In the genomic region with DNA sequence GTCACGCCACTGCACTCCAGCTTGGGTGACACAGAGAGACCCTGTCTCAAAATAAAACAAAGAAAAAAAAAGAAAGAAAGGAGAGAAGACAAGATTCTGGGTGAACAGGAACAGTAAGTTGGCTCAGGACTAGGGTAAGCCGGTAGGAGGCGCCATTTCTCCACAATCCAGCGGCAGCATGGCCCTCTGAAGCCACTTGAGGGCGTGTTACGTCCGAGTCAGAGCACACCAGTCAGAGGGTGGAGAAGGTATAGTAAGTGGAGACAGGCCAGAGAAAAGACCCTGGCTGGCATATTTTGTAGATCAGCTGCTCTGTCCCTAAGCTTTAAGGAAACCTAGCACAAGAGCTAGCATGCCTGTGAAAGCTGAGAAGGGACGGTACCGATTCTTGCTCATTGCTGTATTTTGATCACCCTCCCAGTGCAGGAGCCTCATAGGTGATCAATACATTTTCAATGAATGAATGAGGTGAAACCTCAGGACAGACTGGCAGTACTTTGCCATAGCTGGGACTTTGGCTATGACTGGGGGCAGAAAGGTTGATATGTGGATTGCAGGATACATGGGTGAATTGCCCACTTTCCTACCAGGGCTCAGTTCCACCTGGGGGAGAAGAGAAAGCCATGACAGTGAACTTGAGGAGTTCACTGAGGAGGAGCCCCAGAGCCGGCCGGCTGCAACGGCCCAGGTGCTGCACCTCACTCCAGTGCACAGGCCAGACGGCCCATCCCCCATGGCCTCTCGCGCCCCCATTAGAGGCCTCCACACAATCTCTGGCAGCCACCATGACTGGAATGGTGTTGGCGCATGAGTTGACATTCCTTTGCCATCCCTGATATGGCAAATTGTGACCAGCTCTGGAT, we compare ENCODE assay signal across 8 cellular contexts. TPM values are rescaled to one million over a fixed set of nuclear protein-coding genes. Genes with fewer than 3 reads are reported as not detected.
DNase-seq lines count a peak whose midpoint lies in the region; ATAC-seq and TF ChIP-seq lines count a peak whose summit lies in the region.

No MANE protein-coding gene starts in this region.

- H3K4me1 ChIP-seq in GM23248 (ENCODE audit: insufficient read depth), result peaks cover 39% of the 10 kb centered on the region
- no peaks in the 10 kb centered on the region for H3K4me1 ChIP-seq in psoas muscle
- H3K4me1 ChIP-seq in aorta (ENCODE audit: control insufficient read depth in 1 of 2, insufficient read depth in 2 of 2, low read length in 2 of 2), result no peaks in the 10 kb centered on the region

- H3K79me2 ChIP-seq in GM23248 (ENCODE audit: insufficient read depth), result no peaks in the 10 kb centered on the region

- H3K4me3 Mint-ChIP-seq in activated naive CD4-positive, alpha-beta T cell treated with anti-CD3 and anti-CD28 coated beads, Interleukin-2, amount 10 ng/mL, durations not matched to agents 7 days and 5 days, result no peak overlapping the region

- H3K4me2 ChIP-seq in GM23248 (ENCODE audit: unreplicated experiment), result no peak overlapping the region

- peak; percentile 72 for TF ChIP-seq CTCF in psoas muscle (IDR thresholded peaks at IDR 0.05)

- H3K4me1 Mint-ChIP-seq in activated naive CD4-positive, alpha-beta T cell treated with anti-CD3 and anti-CD28 coated beads, Interleukin-2, amount 10 ng/mL, durations not matched to agents 7 days and 5 days, result peaks cover 33% of the 10 kb centered on the region

- no peaks in the 10 kb centered on the region for H3K27me3 Mint-ChIP-seq in activated naive CD4-positive, alpha-beta T cell treated with anti-CD3 and anti-CD28 coated beads, Interleukin-2, amount 10 ng/mL, durations not matched to agents 7 days and 5 days

- H3K36me3 Mint-ChIP-seq in activated naive CD4-positive, alpha-beta T cell treated with anti-CD3 and anti-CD28 coated beads, Interleukin-2, amount 10 ng/mL, durations not matched to agents 7 days and 5 days, result peaks cover 6% of the 10 kb centered on the region

- in situ Hi-C loops in GM23248 (cut with MboI), result no loop called here

- ATAC-seq in psoas muscle (peak in 2 of 4 donors; percentile 54 to 69), aorta (ENCODE audit: low FRiP score) (peak; percentile 86)

- H3K27ac ChIP-seq in GM23248, result no peak overlapping the region
- H3K27ac ChIP-seq in psoas muscle, result no peak overlapping the region
- H3K27ac ChIP-seq in aorta (ENCODE audit: low read depth in 1 of 2, low read length in 2 of 2), result no peak overlapping the region

- H3K9me3 Mint-ChIP-seq in activated naive CD4-positive, alpha-beta T cell treated with anti-CD3 and anti-CD28 coated beads, Interleukin-2, amount 10 ng/mL, durations not matched to agents 7 days and 5 days, result no peaks in the 10 kb centered on the region

- H3K9me2 ChIP-seq in GM23248 (ENCODE audit: insufficient read depth), result no peaks in the 10 kb centered on the region

- DNase-seq in DMS 273 (lab: John Stamatoyannopoulos, UW; ENCODE audit: unreplicated experiment) (peak; percentile 94), GM23248 (peak; percentile 92), NCI-H1092 (lab: John Stamatoyannopoulos, UW) (peak; percentile 68), SK-N-DZ (ENCODE audit: low spot score) (peak; percentile 85), head of caudate nucleus (peak; percentile 56 to 87 (median 75)), psoas muscle (peak; percentile 75 to 80), aorta (peak; percentile 90 to 92)
- peak; percentile 94 for DNase-seq in activated naive CD4-positive, alpha-beta T cell treated with anti-CD3 and anti-CD28 coated beads, Interleukin-2, amount 10 ng/mL, durations not matched to agents 7 days and 5 days

- peaks cover 38% of the 10 kb centered on the region for H3F3A ChIP-seq in GM23248 (ENCODE audit: insufficient read depth)

- H3K4me3 ChIP-seq in GM23248 (no peak overlapping the region), psoas muscle (no peak overlapping the region), aorta (ENCODE audit: low read length in 2 of 2) (no peak overlapping the region)

- H3K27me3 ChIP-seq in GM23248 (replicated peaks; ENCODE audit: insufficient read depth) (no peaks in the 10 kb centered on the region), psoas muscle (ENCODE audit: insufficient read depth in 3 of 3, low read length in 2 of 3) (peaks cover 0 to 9% (median 4%) of the 10 kb centered on the region in 3 donors), aorta (ENCODE audit: control insufficient read depth in 1 of 2, insufficient read depth in 2 of 2, low read length in 1 of 2) (no peaks in the 10 kb centered on the region)

- CTCF ChIA-PET in activated naive CD4-positive, alpha-beta T cell treated with anti-CD3 and anti-CD28 coated beads, Interleukin-2, amount 10 ng/mL, durations not matched to agents 7 days and 5 days (lab: Charles Lee), result interaction anchor here (0.6 to 7.1 kb wide), 42 partner anchors 8 to 1360 kb away, joined by 3 to 51 read pairs (median 4); a partner anchor contains a TSS

- WGBS in GM23248 (ENCODE audit: low coverage in 1 of 2, low lambda C conversion rate in 2 of 2, missing lambda C conversion rate in 2 of 2), 2 experiments, result 17 to 20% methylated on average over 16 of the region's 16 CpGs
- WGBS in psoas muscle, 3 donors, result 22 to 26% (median 22%) methylated on average over 16 of the region's 16 CpGs
- WGBS in aorta, 2 donors, result 21 to 26% methylated on average over 16 of the region's 16 CpGs

- peak overlapping the region; percentile 28 for H3K27ac Mint-ChIP-seq in activated naive CD4-positive, alpha-beta T cell treated with anti-CD3 and anti-CD28 coated beads, Interleukin-2, amount 10 ng/mL, durations not matched to agents 7 days and 5 days

- no peaks in the 10 kb centered on the region for H4K20me1 ChIP-seq in GM23248 (ENCODE audit: insufficient read depth)

- no peak overlapping the region for H3K9ac ChIP-seq in GM23248

- H3K9me3 ChIP-seq in GM23248 (ENCODE audit: low read depth), result no peaks in the 10 kb centered on the region
- no peaks in the 10 kb centered on the region for H3K9me3 ChIP-seq in psoas muscle
- no peaks in the 10 kb centered on the region for H3K9me3 ChIP-seq in aorta (ENCODE audit: control insufficient read depth, low read length)

- no peak overlapping the region; the same call in 1 of the 2 replicates for H2AFZ ChIP-seq in GM23248

- no peaks in the 10 kb centered on the region for H3K36me3 ChIP-seq in GM23248 (ENCODE audit: low read depth)
- H3K36me3 ChIP-seq in psoas muscle (ENCODE audit: insufficient read depth in 1 of 2, low read depth in 1 of 2), result no peaks in the 10 kb centered on the region
- no peaks in the 10 kb centered on the region for H3K36me3 ChIP-seq in aorta (ENCODE audit: control insufficient read depth in 1 of 2, insufficient read depth in 2 of 2, low read length in 1 of 2)

- intact Hi-C loops in head of caudate nucleus (cut with DNase I) (no loop called here), psoas muscle (cut with DNase I) (loop anchor here in 1 of 2 donors (2.0 kb wide), 1 partner anchor 76 kb away; no protein-coding TSS in a partner anchor), aorta (cut with DNase I) (loop anchor here in 1 of 2 donors (1.0 kb wide), 1 partner anchor 76 kb away; no protein-coding TSS in a partner anchor)

RNA-seq across cellular contexts. Expression of a gene that starts 23.5 kb away (rescaled TPM):
- 0.38 and 1.5 TPM in 2 replicates for total RNA-seq in GM23248 (2014; rRNA removed; shearing (Covaris generic))
- 3.0 and 4.6 TPM in 2 replicates for polyA plus RNA-seq in GM23248 (2016; fragmentation: Nextera tagmentation; extraction: Ambion mirVana)
- polyA plus RNA-seq in SK-N-DZ (2014; cell fraction: cytosol; rRNA removed), result 7.5 and 9.4 TPM in 2 replicates
- polyA plus RNA-seq in SK-N-DZ (2014; cell fraction: nucleus; rRNA removed), result 11.8 and 35.8 TPM in 2 replicates
- total RNA-seq in psoas muscle, result under 1 TPM; 0.30 to 0.86 (median 0.58) TPM
- polyA plus RNA-seq in psoas muscle, result under 1 TPM; 0.14 to 0.46 (median 0.26) TPM
- total RNA-seq in aorta, result 1 to 10 TPM; 2.7 to 9.0 TPM
- polyA plus RNA-seq in aorta, result 1 to 10 TPM; 2.3 to 5.9 TPM

RNA-seq across cellular contexts. Expression of a gene that starts 32.8 kb away (rescaled TPM):
- total RNA-seq in GM23248 (2014; rRNA removed; shearing (Covaris generic)), result 16.1 and 19.5 TPM in 2 replicates
- polyA plus RNA-seq in GM23248 (2016; fragmentation: Nextera tagmentation; extraction: Ambion mirVana) (14.8 and 16.6 TPM in 2 replicates), psoas muscle (1 to 10 TPM; 6.4 to 8.4 (median 6.9) TPM), aorta (1 to 10 TPM; 2.4 to 6.8 TPM)
- polyA plus RNA-seq in SK-N-DZ (2014; cell fraction: cytosol; rRNA removed), result 15.1 and 16.2 TPM in 2 replicates
- 10.9 and 12.3 TPM in 2 replicates for polyA plus RNA-seq in SK-N-DZ (2014; cell fraction: nucleus; rRNA removed)
- total RNA-seq in psoas muscle (10 to 100 TPM in 2 of 4 donors, 1 to 10 TPM in 2; 8.7 to 11.2 (median 9.8) TPM), aorta (10 to 100 TPM in 1 of 2 donors, 1 to 10 TPM in 1; 9.0 to 10.3 TPM)

RNA-seq across cellular contexts. Expression of a gene that starts 38.8 kb away (rescaled TPM):
- not detected in 2 replicates for total RNA-seq in GM23248 (2014; rRNA removed; shearing (Covaris generic))
- polyA plus RNA-seq in GM23248 (2016; fragmentation: Nextera tagmentation; extraction: Ambion mirVana) (not detected in 2 replicates), psoas muscle (under 1 TPM; 0.26 to 0.45 (median 0.29) TPM), aorta (10 to 100 TPM in 1 of 2 donors, 1 to 10 TPM in 1; 3.5 to 39.0 TPM)
- polyA plus RNA-seq in SK-N-DZ (2014; cell fraction: cytosol; rRNA removed), result 11.5 and 14.1 TPM in 2 replicates
- 16.0 and 32.3 TPM in 2 replicates for polyA plus RNA-seq in SK-N-DZ (2014; cell fraction: nucleus; rRNA removed)
- total RNA-seq in psoas muscle (under 1 TPM; 0.42 to 0.88 (median 0.54) TPM), aorta (10 to 100 TPM; 20.8 to 24.5 TPM)

Comparison
In these comparisons a context has a peak if more than half of its experiments do, and no peak if none do; other contexts are left out.
1. RNA of a gene that starts 38.8 kb away (total RNA-seq): 20.8 to 24.5 TPM in aorta; 0.42 to 0.88 TPM in psoas muscle and not detected in GM23248; every median in the first group is over 10 times any median in the second.
2. Peak in every context shown above with its lines, with median percentiles within 50 percentile points of each other: DNase-seq.